9 cellular contexts compared by ENCODE assay signal in genomic region chr21:43767980-43768867, GRCh38. TPM values are rescaled to one million over a fixed set of nuclear protein-coding genes. Genes with fewer than 3 reads are reported as not detected.
DNase-seq lines count a peak whose midpoint lies in the region; ATAC-seq and TF ChIP-seq lines count a peak whose summit lies in the region.
"Had no signal": no experiment of that assay in that cellular context is flagged by ENCODE, and none has a peak within 500 bp of the region (broad histone marks: within the 10 kb centered on the region; RNA-seq: fewer than 3 reads in every experiment).

No MANE protein-coding gene starts in this region.

- intact Hi-C loops in PC-3 (cut with micrococcal nuclease), result loop anchor here (1.0 kb wide), 1 partner anchor 50 kb away; no protein-coding TSS in a partner anchor
- intact Hi-C loops in CD8-positive, alpha-beta T cell (cut with DNase I, micrococcal nuclease), result no loop called here
- intact Hi-C loops in activated T-helper 2 cell treated with anti-CD3 and anti-CD28 coated beads, Interferon-gamma antibody, Interleukin-2, Interleukin-4, amounts not matched to agents 10 μg/mL and 5 μg/mL and 100 μg/mL, durations not matched to agents 14 hours and 24 hours and 36 hours (cut with micrococcal nuclease), result no loop called here

- H3F3A ChIP-seq in PC-3 (ENCODE audit: low read length, unreplicated experiment), result peaks cover 15% of the 10 kb centered on the region

- H3K4me1 Mint-ChIP-seq in CD8-positive, alpha-beta memory T cell, result peaks cover 0 to 3% (median 3%) of the 10 kb centered on the region in 3 donors
- H3K4me1 Mint-ChIP-seq in nephron progenitor cell, result peaks cover 50% of the 10 kb centered on the region
- no peaks in the 10 kb centered on the region for H3K4me1 Mint-ChIP-seq in CD8-positive, alpha-beta T cell (ENCODE audit: low read depth)
- peaks cover 7% of the 10 kb centered on the region for H3K4me1 Mint-ChIP-seq in activated T-helper 2 cell treated with anti-CD3 and anti-CD28 coated beads, Interferon-gamma antibody, Interleukin-2, Interleukin-4, amounts not matched to agents 10 μg/mL and 5 μg/mL and 100 μg/mL, durations not matched to agents 14 hours and 24 hours and 36 hours (ENCODE audit: low read depth)

- H3K9me3 Mint-ChIP-seq in CD8-positive, alpha-beta memory T cell, result no peaks in the 10 kb centered on the region
- no peaks in the 10 kb centered on the region for H3K9me3 Mint-ChIP-seq in nephron progenitor cell
- no peaks in the 10 kb centered on the region for H3K9me3 Mint-ChIP-seq in CD8-positive, alpha-beta T cell
- no peaks in the 10 kb centered on the region for H3K9me3 Mint-ChIP-seq in activated T-helper 2 cell treated with anti-CD3 and anti-CD28 coated beads, Interferon-gamma antibody, Interleukin-2, Interleukin-4, amounts not matched to agents 10 μg/mL and 5 μg/mL and 100 μg/mL, durations not matched to agents 14 hours and 24 hours and 36 hours

- CTCF ChIA-PET in CD8-positive, alpha-beta memory T cell (lab: Charles Lee), result no interaction called here
- CTCF ChIA-PET in PC-3 (lab: Charles Lee), result no interaction called here
- CTCF ChIA-PET in CD8-positive, alpha-beta T cell (lab: Charles Lee), result no interaction called here

- no peaks in the 10 kb centered on the region for H3K9me3 ChIP-seq in CD8-positive, alpha-beta memory T cell (ENCODE audit: low read length)
- H3K9me3 ChIP-seq in PC-3 (ENCODE audit: low read length), result no peaks in the 10 kb centered on the region
- H3K9me3 ChIP-seq in CD8-positive, alpha-beta T cell (ENCODE audit: low read length), result no peaks in the 10 kb centered on the region

- no peak for DNase-seq in CD8-positive, alpha-beta memory T cell
- peak; percentile 96 for DNase-seq in PC-3
- no peak for DNase-seq in nephron progenitor cell
- DNase-seq in activated CD4-positive, alpha-beta T cell treated with anti-CD3 and anti-CD28 coated beads, Interleukin-2, amount 50 U/mL, for 48 hours, result no peak
- no peak for DNase-seq in CD8-positive, alpha-beta T cell
- DNase-seq in activated T-helper 2 cell treated with anti-CD3 and anti-CD28 coated beads, Interferon-gamma antibody, Interleukin-2, Interleukin-4, amounts not matched to agents 10 μg/mL and 5 μg/mL and 100 μg/mL, durations not matched to agents 14 hours and 24 hours and 36 hours (ENCODE audit: low spot score), result no peak

- no peaks in the 10 kb centered on the region for H3K9me2 ChIP-seq in PC-3 (replicated peaks; ENCODE audit: low read length)

- H3K9ac ChIP-seq in PC-3 (ENCODE audit: low read length), result peak overlapping the region; percentile 89

- H3K4me3 Mint-ChIP-seq in CD8-positive, alpha-beta memory T cell, result no peak overlapping the region
- no peak overlapping the region for H3K4me3 Mint-ChIP-seq in nephron progenitor cell
- H3K4me3 Mint-ChIP-seq in CD8-positive, alpha-beta T cell, result no peak overlapping the region
- no peak overlapping the region for H3K4me3 Mint-ChIP-seq in activated T-helper 2 cell treated with anti-CD3 and anti-CD28 coated beads, Interferon-gamma antibody, Interleukin-2, Interleukin-4, amounts not matched to agents 10 μg/mL and 5 μg/mL and 100 μg/mL, durations not matched to agents 14 hours and 24 hours and 36 hours (ENCODE audit: low read depth)

- ATAC-seq in PC-3 (peak; percentile 80), esophagus mucosa (peak; percentile 46), GM18909 (IDR thresholded peaks at IDR 0.05; ENCODE audit: poor library complexity, unreplicated experiment) (no peak)
- ATAC-seq in CD8-positive, alpha-beta T cell, result no peak

- H3K36me3 Mint-ChIP-seq in CD8-positive, alpha-beta memory T cell, result peaks cover 0 to 14% (median 7%) of the 10 kb centered on the region in 3 donors
- H3K36me3 Mint-ChIP-seq in nephron progenitor cell (ENCODE audit: low read depth), result peaks cover 11% of the 10 kb centered on the region
- peaks cover 5% of the 10 kb centered on the region for H3K36me3 Mint-ChIP-seq in CD8-positive, alpha-beta T cell
- H3K36me3 Mint-ChIP-seq in activated T-helper 2 cell treated with anti-CD3 and anti-CD28 coated beads, Interferon-gamma antibody, Interleukin-2, Interleukin-4, amounts not matched to agents 10 μg/mL and 5 μg/mL and 100 μg/mL, durations not matched to agents 14 hours and 24 hours and 36 hours (ENCODE audit: low read depth), result peaks cover 21% of the 10 kb centered on the region

- peak overlapping the region; percentile 68 for H3K4me2 ChIP-seq in PC-3 (ENCODE audit: low read length)

- H3K27ac Mint-ChIP-seq in CD8-positive, alpha-beta memory T cell, result no peak overlapping the region
- peak overlapping the region; percentile 89 for H3K27ac Mint-ChIP-seq in nephron progenitor cell
- H3K27ac Mint-ChIP-seq in CD8-positive, alpha-beta T cell, result no peak overlapping the region
- no peak overlapping the region for H3K27ac Mint-ChIP-seq in activated T-helper 2 cell treated with anti-CD3 and anti-CD28 coated beads, Interferon-gamma antibody, Interleukin-2, Interleukin-4, amounts not matched to agents 10 μg/mL and 5 μg/mL and 100 μg/mL, durations not matched to agents 14 hours and 24 hours and 36 hours

- peak overlapping the region; percentile 36; the same call in 1 of the 2 replicates for H2AFZ ChIP-seq in PC-3 (ENCODE audit: low read length)

- POLR2A ChIA-PET in CD8-positive, alpha-beta memory T cell (lab: Charles Lee), result no interaction called here
- POLR2A ChIA-PET in PC-3 (lab: Charles Lee; ENCODE audit: unreplicated experiment), result no interaction called here
- POLR2A ChIA-PET in CD8-positive, alpha-beta T cell (lab: Charles Lee), result no interaction called here

- H3K36me3 ChIP-seq in CD8-positive, alpha-beta memory T cell (ENCODE audit: insufficient read depth, low read length), result no peaks in the 10 kb centered on the region
- peaks cover 5% of the 10 kb centered on the region; the same call in 1 of the 2 replicates for H3K36me3 ChIP-seq in PC-3 (ENCODE audit: low read depth, low read length)
- H3K36me3 ChIP-seq in CD8-positive, alpha-beta T cell (ENCODE audit: insufficient read depth, low read length), result peaks cover 8% of the 10 kb centered on the region

- H3K79me2 ChIP-seq in PC-3 (ENCODE audit: low read length), result peaks cover 2% of the 10 kb centered on the region; the same call in 1 of the 2 replicates

- H4K20me1 ChIP-seq in PC-3 (ENCODE audit: low read length), result peaks cover 2% of the 10 kb centered on the region; the same call in 1 of the 2 replicates

- TF ChIP-seq CTCF in PC-3 (conservative IDR thresholded peaks at IDR 0.05; ENCODE audit: low read depth, low read length), result no peak
- no peak for TF ChIP-seq CTCF in nephron progenitor cell (IDR thresholded peaks at IDR 0.05)
- no peak for TF ChIP-seq CTCF in CD8-positive, alpha-beta T cell (IDR thresholded peaks at IDR 0.05)

- H3K27ac ChIP-seq in CD8-positive, alpha-beta memory T cell (ENCODE audit: low read depth, low read length), result peak overlapping the region; percentile 75
- H3K27ac ChIP-seq in PC-3 (ENCODE audit: low read length), result peak overlapping the region; percentile 97
- no peak overlapping the region for H3K27ac ChIP-seq in CD8-positive, alpha-beta T cell (ENCODE audit: low read depth, low read length)
- H3K27ac ChIP-seq: SK-N-MC had no signal

- H3K27me3 Mint-ChIP-seq in CD8-positive, alpha-beta memory T cell, result no peaks in the 10 kb centered on the region
- no peaks in the 10 kb centered on the region for H3K27me3 Mint-ChIP-seq in nephron progenitor cell (ENCODE audit: low read depth, poor library complexity)
- no peaks in the 10 kb centered on the region for H3K27me3 Mint-ChIP-seq in CD8-positive, alpha-beta T cell (ENCODE audit: low read depth)
- H3K27me3 Mint-ChIP-seq in activated T-helper 2 cell treated with anti-CD3 and anti-CD28 coated beads, Interferon-gamma antibody, Interleukin-2, Interleukin-4, amounts not matched to agents 10 μg/mL and 5 μg/mL and 100 μg/mL, durations not matched to agents 14 hours and 24 hours and 36 hours (ENCODE audit: low read depth), result no peaks in the 10 kb centered on the region

- no peak overlapping the region for H3K4me3 ChIP-seq in CD8-positive, alpha-beta memory T cell (ENCODE audit: low read length)
- no peak overlapping the region; the same call in 1 of the 2 replicates for H3K4me3 ChIP-seq in PC-3 (ENCODE audit: low read length)
- H3K4me3 ChIP-seq in CD8-positive, alpha-beta T cell (ENCODE audit: low read depth, low read length), result no peak overlapping the region
- H3K4me3 ChIP-seq: SK-N-MC had no signal

- no peaks in the 10 kb centered on the region for H3K27me3 ChIP-seq in CD8-positive, alpha-beta memory T cell (ENCODE audit: insufficient read depth, low read length, poor library complexity, severe bottlenecking)
- no peaks in the 10 kb centered on the region for H3K27me3 ChIP-seq in PC-3 (ENCODE audit: low read length)
- no peaks in the 10 kb centered on the region for H3K27me3 ChIP-seq in CD8-positive, alpha-beta T cell (ENCODE audit: insufficient read depth, low read length)

- no peaks in the 10 kb centered on the region for H3K4me1 ChIP-seq in CD8-positive, alpha-beta memory T cell (ENCODE audit: insufficient read depth, low read length)
- peaks cover 33% of the 10 kb centered on the region for H3K4me1 ChIP-seq in PC-3 (ENCODE audit: insufficient read depth, low read length)
- H3K4me1 ChIP-seq in CD8-positive, alpha-beta T cell (ENCODE audit: insufficient read depth, low read length), result no peaks in the 10 kb centered on the region

- BruUV-seq in PC-3 (replicated peaks; lab: Mats Ljungman, UMichigan), result TSS peak; percentile 8

RNA-seq across cellular contexts. Expression of gene CSTB, which starts 7.9 kb away (rescaled TPM):
- 10 to 100 TPM; 48.0 to 48.4 TPM for total RNA-seq in CD8-positive, alpha-beta memory T cell
- 79.1 TPM for polyA plus RNA-seq in CD8-positive, alpha-beta memory T cell
- total RNA-seq in PC-3 (2014; rRNA removed), result 99.2 and 151 TPM in 2 replicates
- 2,371 TPM for total RNA-seq in esophagus mucosa
- 1 to 10 TPM; 7.4 to 7.7 TPM for total RNA-seq in CD8-positive, alpha-beta T cell
- 55.8 TPM in 2 replicates for total RNA-seq in activated T-helper 2 cell treated with anti-CD3 and anti-CD28 coated beads, Interferon-gamma antibody, Interleukin-2, Interleukin-4, amounts not matched to agents 10 μg/mL and 5 μg/mL and 100 μg/mL, durations not matched to agents 14 hours and 24 hours and 36 hours

RNA-seq across cellular contexts. Expression of gene RRP1, which starts 21.2 kb away (rescaled TPM):
- total RNA-seq in CD8-positive, alpha-beta memory T cell, result 10 to 100 TPM; 87.4 to 93.4 TPM
- polyA plus RNA-seq in CD8-positive, alpha-beta memory T cell, result 21.8 TPM
- total RNA-seq in PC-3 (2014; rRNA removed) (76.4 and 96.6 TPM in 2 replicates), esophagus mucosa (30.8 TPM)
- 10 to 100 TPM; 26.8 to 26.9 TPM for total RNA-seq in CD8-positive, alpha-beta T cell
- 67.1 and 71.7 TPM in 2 replicates for total RNA-seq in activated T-helper 2 cell treated with anti-CD3 and anti-CD28 coated beads, Interferon-gamma antibody, Interleukin-2, Interleukin-4, amounts not matched to agents 10 μg/mL and 5 μg/mL and 100 μg/mL, durations not matched to agents 14 hours and 24 hours and 36 hours

RNA-seq across cellular contexts. Expression of gene PDXK, which starts 49.3 kb away (rescaled TPM):
- total RNA-seq in CD8-positive, alpha-beta memory T cell, result 10 to 100 TPM; 96.3 to 96.7 TPM
- polyA plus RNA-seq in CD8-positive, alpha-beta memory T cell, result 38.3 TPM
- 423 and 464 TPM in 2 replicates for total RNA-seq in PC-3 (2014; rRNA removed)
- total RNA-seq in esophagus mucosa, result 134 TPM
- 10 to 100 TPM; 60.3 to 71.1 TPM for total RNA-seq in CD8-positive, alpha-beta T cell
- 124 and 136 TPM in 2 replicates for total RNA-seq in activated T-helper 2 cell treated with anti-CD3 and anti-CD28 coated beads, Interferon-gamma antibody, Interleukin-2, Interleukin-4, amounts not matched to agents 10 μg/mL and 5 μg/mL and 100 μg/mL, durations not matched to agents 14 hours and 24 hours and 36 hours

Comparison
In these comparisons a context has a peak if more than half of its experiments do, and no peak if none do; other contexts are left out.
1. ATAC-seq: peak in PC-3 (single experiment) and esophagus mucosa (single experiment); none in CD8-positive, alpha-beta T cell (single experiment) and GM18909 (single experiment).
2. RNA of gene CSTB, which starts 7.9 kb away (total RNA-seq): 2,371 TPM in esophagus mucosa (single experiment); 99.2 to 151 TPM in PC-3, 55.8 TPM in activated T-helper 2 cell treated with anti-CD3 and anti-CD28 coated beads, Interferon-gamma antibody, Interleukin-2, Interleukin-4, amounts not matched to agents 10 μg/mL and 5 μg/mL and 100 μg/mL, durations not matched to agents 14 hours and 24 hours and 36 hours, 48.0 to 48.4 TPM in CD8-positive, alpha-beta memory T cell and 7.4 to 7.7 TPM in CD8-positive, alpha-beta T cell; every median in the first group is over 10 times any median in the second.